In the genomic region with DNA sequence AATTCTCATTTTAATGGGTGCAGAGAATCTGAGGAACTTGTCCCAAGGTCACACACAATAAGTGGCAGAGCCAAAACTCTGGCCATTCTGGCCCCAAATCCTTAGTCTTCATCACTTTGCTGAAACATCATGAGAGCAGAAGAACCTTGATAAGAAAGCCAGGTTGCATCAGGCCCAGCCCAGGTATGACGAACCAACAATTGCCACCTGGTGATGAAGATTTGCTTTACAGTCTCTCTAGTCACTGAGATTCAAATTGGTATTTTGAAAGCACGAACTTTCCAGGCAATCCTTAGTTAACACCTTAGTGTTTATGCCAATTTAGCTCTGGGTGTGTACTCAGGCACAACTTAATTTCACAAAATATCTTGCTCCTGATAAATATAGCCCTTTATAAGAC, we compare ENCODE assay signal across 15 cellular contexts.
DNase-seq lines count a peak whose midpoint lies in the region; ATAC-seq and TF ChIP-seq lines count a peak whose summit lies in the region.
"Had no signal": no experiment of that assay in that cellular context is flagged by ENCODE, and none has a peak within 500 bp of the region (broad histone marks: within the 10 kb centered on the region; RNA-seq: fewer than 3 reads in every experiment).

No MANE protein-coding gene starts in this region.

- peak; percentile 56 for TF ChIP-seq CTCF in endodermal cell (conservative IDR thresholded peaks at IDR 0.05)
- no peak for TF ChIP-seq CTCF in CD8-positive, alpha-beta T cell (IDR thresholded peaks at IDR 0.05)

- POLR2A ChIA-PET in CD8-positive, alpha-beta T cell (lab: Charles Lee), result no interaction called here

- no peaks in the 10 kb centered on the region for H3K9me3 ChIP-seq in endodermal cell (ENCODE audit: control insufficient read depth, low read length)
- H3K9me3 ChIP-seq in CD8-positive, alpha-beta T cell (ENCODE audit: low read length), result no peaks in the 10 kb centered on the region
- H3K9me3 ChIP-seq in T-helper 17 cell (ENCODE audit: control insufficient read depth, low read length, poor library complexity, severe bottlenecking), result no peaks in the 10 kb centered on the region
- H3K9me3 ChIP-seq: Caco-2 had no signal

- WGBS in endodermal cell (ENCODE audit: insufficient coverage in 1 of 2, insufficient read length in 1 of 2), 2 experiments, result 70 to 87% methylated on average over 2 of the region's 2 CpGs

- CTCF ChIA-PET in CD8-positive, alpha-beta T cell (lab: Charles Lee), result no interaction called here

- no peaks in the 10 kb centered on the region for H3K36me3 Mint-ChIP-seq in endodermal cell (ENCODE audit: low read depth)
- no peaks in the 10 kb centered on the region for H3K36me3 Mint-ChIP-seq in CD8-positive, alpha-beta T cell
- H3K36me3 Mint-ChIP-seq in T-helper 17 cell (ENCODE audit: low read depth), result no peaks in the 10 kb centered on the region
- H3K36me3 Mint-ChIP-seq: CD4-positive, alpha-beta memory T cell had no signal

- H3K27me3 Mint-ChIP-seq in endodermal cell (ENCODE audit: insufficient read depth) (no peaks in the 10 kb centered on the region), T-helper 17 cell (no peaks in the 10 kb centered on the region)
- H3K27me3 Mint-ChIP-seq in CD8-positive, alpha-beta T cell (ENCODE audit: low read depth), result no peaks in the 10 kb centered on the region
- H3K27me3 Mint-ChIP-seq: CD4-positive, alpha-beta memory T cell had no signal

- H3K27me3 ChIP-seq in H7 (ENCODE audit: control insufficient read depth, insufficient read depth, low read length) (no peaks in the 10 kb centered on the region), endodermal cell (ENCODE audit: control insufficient read depth, insufficient read depth, low read length, poor library complexity, severe bottlenecking) (no peaks in the 10 kb centered on the region)
- no peaks in the 10 kb centered on the region for H3K27me3 ChIP-seq in CD8-positive, alpha-beta T cell (ENCODE audit: insufficient read depth, low read length)

- no peak overlapping the region for H3K4me3 Mint-ChIP-seq in endodermal cell
- H3K4me3 Mint-ChIP-seq in CD8-positive, alpha-beta T cell, result no peak overlapping the region
- H3K4me3 Mint-ChIP-seq in T-helper 17 cell, result no peak overlapping the region
- H3K4me3 Mint-ChIP-seq: CD4-positive, alpha-beta memory T cell had no signal

- H3K36me3 ChIP-seq in H7 (replicated peaks; ENCODE audit: control insufficient read depth, insufficient read depth, low read length) (no peaks in the 10 kb centered on the region), endodermal cell (ENCODE audit: control insufficient read depth, insufficient read depth, low read length) (no peaks in the 10 kb centered on the region)
- H3K36me3 ChIP-seq in CD8-positive, alpha-beta T cell (ENCODE audit: insufficient read depth, low read length), result no peaks in the 10 kb centered on the region

- no peak overlapping the region for H3K27ac ChIP-seq in endodermal cell (ENCODE audit: low read depth, low read length)
- H3K27ac ChIP-seq in CD8-positive, alpha-beta T cell (ENCODE audit: low read depth, low read length), result no peak overlapping the region

- H3K4me1 ChIP-seq in endodermal cell (ENCODE audit: control insufficient read depth, insufficient read depth, low read length), result no peaks in the 10 kb centered on the region
- no peaks in the 10 kb centered on the region for H3K4me1 ChIP-seq in CD8-positive, alpha-beta T cell (ENCODE audit: insufficient read depth, low read length)

- no peaks in the 10 kb centered on the region for H3K4me1 Mint-ChIP-seq in endodermal cell
- H3K4me1 Mint-ChIP-seq in CD8-positive, alpha-beta T cell (ENCODE audit: low read depth), result no peaks in the 10 kb centered on the region
- no peaks in the 10 kb centered on the region for H3K4me1 Mint-ChIP-seq in T-helper 17 cell
- H3K4me1 Mint-ChIP-seq: CD4-positive, alpha-beta memory T cell had no signal

- ATAC-seq in GM21825 (IDR thresholded peaks at IDR 0.05; ENCODE audit: unreplicated experiment), result no peak
- ATAC-seq in CD8-positive, alpha-beta T cell, result no peak
- ATAC-seq in T-helper 17 cell, result no peak
- ATAC-seq: HCT116 had no signal

- H3K4me3 ChIP-seq in H7 (ENCODE audit: insufficient read depth, low read depth, low read length) (no peak overlapping the region), endodermal cell (ENCODE audit: low read length) (no peak overlapping the region)
- H3K4me3 ChIP-seq in CD8-positive, alpha-beta T cell (ENCODE audit: low read depth, low read length), result no peak overlapping the region

- no peak overlapping the region for H3K27ac Mint-ChIP-seq in endodermal cell
- no peak overlapping the region for H3K27ac Mint-ChIP-seq in CD8-positive, alpha-beta T cell
- H3K27ac Mint-ChIP-seq in T-helper 17 cell, result no peak overlapping the region
- H3K27ac Mint-ChIP-seq: CD4-positive, alpha-beta memory T cell had no signal

- H3K9ac ChIP-seq in endodermal cell (ENCODE audit: extremely low read depth, low read length, poor library complexity, severe bottlenecking), result no peak overlapping the region

- H3K9me3 Mint-ChIP-seq in endodermal cell, result no peaks in the 10 kb centered on the region
- no peaks in the 10 kb centered on the region for H3K9me3 Mint-ChIP-seq in CD8-positive, alpha-beta T cell

- DNase-seq in H7, result peak; percentile 3
- peak; percentile 32 for DNase-seq in HT-29 (ENCODE audit: low spot score)
- DNase-seq in endodermal cell, result peak; percentile 60
- DNase-seq in iPS DF 19.7 (ENCODE audit: low read depth, low spot score), result peak; percentile 2
- DNase-seq in CD8-positive, alpha-beta T cell, result no peak
- DNase-seq in T-helper 17 cell, result no peak
- no peak for DNase-seq in germinal center (ENCODE audit: low spot score)
- DNase-seq: C1 segment of cervical spinal cord; Caco-2; CD4-positive, alpha-beta memory T cell; DMS153; DMS79 treated with DMSO at 0.1 percent for 48 hours; GF-D8 had no signal

- intact Hi-C loops in CD8-positive, alpha-beta T cell (cut with DNase I, micrococcal nuclease), result no loop called here

Comparison
In these comparisons a context has a peak if more than half of its experiments do, and no peak if none do; other contexts are left out.
1. DNase-seq: peak in H7 (single experiment), HT-29 (single experiment), endodermal cell (single experiment) and iPS DF 19.7 (single experiment); none in CD8-positive, alpha-beta T cell (0 of 7), T-helper 17 cell (0 of 3) and germinal center (single experiment).